ENCODE assay signal across 8 cellular contexts in the genomic region with DNA sequence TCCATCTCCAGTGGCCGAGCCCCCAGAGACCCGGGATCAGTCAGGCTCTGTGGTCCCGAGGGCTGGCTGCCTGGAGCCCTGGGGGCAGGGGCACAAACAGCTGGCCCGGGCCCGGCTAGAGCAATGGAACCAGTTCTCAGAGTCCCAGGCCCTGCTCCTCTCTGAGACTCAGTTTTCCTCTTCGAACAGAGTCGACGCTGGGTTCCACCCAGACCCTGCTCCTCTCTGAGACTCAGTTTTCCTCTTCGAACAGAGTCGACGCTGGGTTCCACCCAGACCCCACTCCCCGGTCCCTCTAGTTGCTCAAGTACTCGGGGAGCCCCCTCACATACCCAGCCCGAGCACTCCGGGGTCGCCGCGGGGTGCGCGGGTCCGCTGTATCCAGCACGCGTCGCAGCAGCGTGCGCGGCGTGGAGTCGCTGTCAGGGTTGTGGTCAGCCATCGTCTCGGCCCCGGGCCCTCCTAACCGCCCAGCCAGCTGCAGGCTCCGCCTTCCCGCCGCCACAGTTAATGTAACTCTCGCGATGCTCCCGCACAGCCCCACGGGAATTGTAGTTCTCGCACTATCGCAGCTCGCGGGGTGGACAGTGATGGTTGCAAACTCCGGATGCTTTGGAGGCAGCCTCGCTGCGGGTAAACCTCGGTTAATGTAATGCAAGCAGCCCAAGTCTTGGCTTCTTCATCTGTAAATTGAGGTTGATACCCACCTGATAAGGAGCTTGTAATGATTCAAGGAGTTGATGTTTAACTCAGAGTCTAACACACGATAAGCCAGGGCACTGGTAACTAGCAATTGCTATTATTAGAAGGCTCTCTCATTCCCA. TPM values are rescaled to one million over a fixed set of nuclear protein-coding genes. Genes with fewer than 3 reads are reported as not detected.
A peak's percentile ranks its signal among the peaks of the same experiment; 100 is the strongest.
DNase-seq lines count a peak whose midpoint lies in the region; ATAC-seq, FAIRE-seq and TF ChIP-seq lines count a peak whose summit lies in the region.

No MANE protein-coding gene starts in this region.

- H3K27ac ChIP-seq in psoas muscle: peak overlapping the region; percentile 80

- peak overlapping the region; percentile 69 to 79 for H3K27ac Mint-ChIP-seq in T-cell

- CTCF ChIA-PET in T-cell (lab: Charles Lee): interaction anchor here in 1 of 2 donors (0.5 to 1.5 kb wide), 4 partner anchors 18 to 393 kb away, joined by 3 to 13 read pairs (median 5); partner anchors contain the start of genes RANBP10 and TSNAXIP1

- no peaks in the 10 kb centered on the region for H3K27me3 Mint-ChIP-seq in T-cell

- WGBS in psoas muscle, 3 donors: 0 to 1% (median 0%) methylated on average over 49 of the region's 49 CpGs

- TF ChIP-seq POLR2A in GM15510 (IDR thresholded peaks at IDR 0.05; ENCODE audit: borderline replicate concordance, extremely low read depth, insufficient read length): peak; percentile 85

- peaks cover 0 to 16% (median 15%) of the 10 kb centered on the region in 3 donors for H3K4me1 Mint-ChIP-seq in T-cell

- peak; percentile 97 for ATAC-seq in HG02852 (IDR thresholded peaks at IDR 0.05; ENCODE audit: unreplicated experiment)
- peak; percentile 100 for ATAC-seq in T-cell (replicated peaks in 1 of 4)
- ATAC-seq in left ventricle myocardium superior: peak; percentile 99
- ATAC-seq in psoas muscle: peak; percentile 96 to 100 (median 98)

- H3K36me3 ChIP-seq in psoas muscle (ENCODE audit: insufficient read depth in 1 of 2, low read depth in 1 of 2): peaks cover 3 to 37% of the 10 kb centered on the region in 2 donors

- DNase-seq in NCI-H1436 treated with DMSO at 0.1 percent for 48 hours (lab: John Stamatoyannopoulos, UW) (peak; percentile 21), T-cell (peak; percentile 81 to 96 (median 90)), amniotic stem cell (lab: John Stamatoyannopoulos, UW) (peak; percentile 90), left ventricle myocardium superior (peak; percentile 97), psoas muscle (peak; percentile 95 to 97), urothelium cell line (ENCODE audit: low spot score) (peak; percentile 97)

- peak; percentile 71 for FAIRE-seq in urothelium cell line (lab: Jason Lieb, UNC)

- intact Hi-C loops in left ventricle myocardium superior (cut with micrococcal nuclease) (no loop called here), psoas muscle (cut with DNase I) (no loop called here)

- no peaks in the 10 kb centered on the region for H3K9me3 Mint-ChIP-seq in T-cell

- TF ChIP-seq CTCF in psoas muscle (IDR thresholded peaks at IDR 0.05): no peak

- no peaks in the 10 kb centered on the region for H3K9me3 ChIP-seq in psoas muscle

- peaks cover 15% of the 10 kb centered on the region for H3K36me3 Mint-ChIP-seq in T-cell

- POLR2A ChIA-PET in T-cell (lab: Charles Lee): interaction anchor here in 1 of 2 donors (0.6 kb wide), 1 partner anchor 190 kb away, joined by 8 read pairs; no protein-coding TSS in a partner anchor

- no peaks in the 10 kb centered on the region for H3K27me3 ChIP-seq in psoas muscle (ENCODE audit: insufficient read depth in 3 of 3, low read length in 2 of 3)

- peak overlapping the region; percentile 80 for H3K4me3 ChIP-seq in psoas muscle

- peaks cover 17% of the 10 kb centered on the region for H3K4me1 ChIP-seq in psoas muscle

- H3K4me3 Mint-ChIP-seq in T-cell: peak overlapping the region; percentile 87 to 91 (median 90)

RNA-seq across cellular contexts. Expression of gene THAP11, which starts 8.5 kb away (rescaled TPM):
- total RNA-seq in T-cell: 10 to 100 TPM; 37.9 to 59.9 (median 55.5) TPM
- 32.6 TPM for total RNA-seq in left ventricle myocardium superior
- 10 to 100 TPM; 30.2 to 37.8 (median 35.0) TPM for total RNA-seq in psoas muscle
- polyA plus RNA-seq in psoas muscle: 10 to 100 TPM; 31.9 to 78.6 (median 35.0) TPM

RNA-seq across cellular contexts. Expression of gene NUTF2, which starts 13.1 kb away (rescaled TPM):
- 10 to 100 TPM; 37.4 to 55.0 (median 48.3) TPM for total RNA-seq in T-cell
- total RNA-seq in left ventricle myocardium superior: 84.4 TPM
- 100 to 1,000 TPM in 2 of 4 donors, 10 to 100 TPM in 2; 77.4 to 104 (median 96.8) TPM for total RNA-seq in psoas muscle
- polyA plus RNA-seq in psoas muscle: 100 to 1,000 TPM; 129 to 170 (median 134) TPM

RNA-seq across cellular contexts. Expression of gene CENPT, which starts 13.9 kb away (rescaled TPM):
- total RNA-seq in T-cell: 100 to 1,000 TPM in 3 of 5 donors, 10 to 100 TPM in 2; 85.0 to 117 (median 111) TPM
- 20.8 TPM for total RNA-seq in left ventricle myocardium superior
- total RNA-seq in psoas muscle: 10 to 100 TPM; 17.2 to 26.4 (median 19.2) TPM
- polyA plus RNA-seq in psoas muscle: 10 to 100 TPM; 13.8 to 19.9 (median 19.9) TPM

RNA-seq across cellular contexts. Expression of gene TSNAXIP1, which starts 26.9 kb away (rescaled TPM):
- total RNA-seq in T-cell (under 1 TPM; 0.30 to 0.45 (median 0.37) TPM), left ventricle myocardium superior (0.37 TPM), psoas muscle (under 1 TPM; 0.29 to 0.88 (median 0.60) TPM)
- polyA plus RNA-seq in psoas muscle: 1 to 10 TPM in 1 of 3 donors, under 1 TPM in 2; 0.27 to 1.4 (median 0.65) TPM

RNA-seq across cellular contexts. Expression of gene RANBP10, which starts 27.3 kb away (rescaled TPM):
- total RNA-seq in T-cell (10 to 100 TPM; 21.9 to 29.3 (median 24.5) TPM), left ventricle myocardium superior (11.8 TPM), psoas muscle (10 to 100 TPM; 17.6 to 27.9 (median 25.2) TPM)
- polyA plus RNA-seq in psoas muscle: 10 to 100 TPM in 2 of 3 donors, 1 to 10 TPM in 1; 9.1 to 16.3 (median 11.1) TPM

Comparison
In these comparisons a context has a peak if more than half of its experiments do, and no peak if none do; other contexts are left out.
1. Peak in every context shown above with its lines: DNase-seq, ATAC-seq, H3K4me3 ChIP-seq and H3K27ac ChIP-seq.
2. DNase-seq: peak in every context shown above with its lines; median percentile 97 in left ventricle myocardium superior; 97 in urothelium cell line; 96 in psoas muscle; 90 in T-cell; 90 in amniotic stem cell; 21 in NCI-H1436 treated with DMSO at 0.1 percent for 48 hours.